ENCODE assay signal across 33 cellular contexts in the genomic region with DNA sequence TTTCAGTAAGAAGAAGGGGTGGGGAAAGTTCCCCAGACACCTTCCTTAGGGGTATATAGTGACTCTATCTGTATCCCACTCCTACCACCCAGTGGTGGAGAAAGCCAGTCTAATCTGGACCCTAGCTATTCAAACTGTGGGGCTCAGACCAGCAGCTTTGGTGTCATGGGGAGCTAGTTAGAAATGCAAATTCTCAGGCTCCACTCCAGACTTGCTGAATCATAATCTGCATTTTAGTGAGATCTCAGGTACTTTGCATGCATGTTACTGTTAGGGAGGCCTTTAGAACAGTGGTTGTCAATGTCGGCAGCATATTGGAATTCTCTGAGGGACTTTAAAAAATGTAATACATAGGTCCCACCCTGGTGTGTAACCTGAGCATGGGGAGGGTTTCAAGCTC. TPM values are rescaled to one million over a fixed set of nuclear protein-coding genes. Genes with fewer than 3 reads are reported as not detected.
A peak's percentile ranks its signal among the peaks of the same experiment; 100 is the strongest.
DNase-seq lines count a peak whose midpoint lies in the region; ATAC-seq, FAIRE-seq and TF ChIP-seq lines count a peak whose summit lies in the region.
"Had no signal": no experiment of that assay in that cellular context is flagged by ENCODE, and none has a peak within 500 bp of the region (broad histone marks: within the 10 kb centered on the region; RNA-seq: fewer than 3 reads in every experiment).

No MANE protein-coding gene starts in this region.

- H3K4me3 Mint-ChIP-seq in stimulated activated effector memory CD8-positive, alpha-beta T cell treated with anti-CD3 and anti-CD28 coated beads, Interleukin-12 subunit alpha, Interleukin-12 subunit beta, amount 100 ng/mL, for 72 hours, result no peak overlapping the region
- H3K4me3 Mint-ChIP-seq in activated naive CD4-positive, alpha-beta T cell treated with anti-CD3 and anti-CD28 coated beads, Interleukin-2, amount 10 ng/mL, durations not matched to agents 7 days and 5 days, result no peak overlapping the region
- H3K4me3 Mint-ChIP-seq: activated naive CD4-positive, alpha-beta T cell treated with anti-CD3 and anti-CD28 coated beads, Interleukin-2, amount 50 U/mL, for 24 hours; activated T-helper 1 cell treated with anti-CD3 and anti-CD28 coated beads, Interleukin-12 subunit alpha, Interleukin-12 subunit beta, Interleukin-2, Interleukin-4 antibody, amounts not matched to agents 30 ng/mL and 10 ng/mL and 1 ng/mL, durations not matched to agents 14 hours and 24 hours and 36 hours; H9; natural killer cell; WTC11 had no signal

- H4K20me1 ChIP-seq in OCI-LY1 (ENCODE audit: insufficient read depth, low read length), result no peaks in the 10 kb centered on the region

- peak overlapping the region; percentile 37 for H3K27ac ChIP-seq in OCI-LY1 (ENCODE audit: low read depth, low read length, poor library complexity, severe bottlenecking)
- H3K27ac ChIP-seq: testis, vagina had no signal

- peak; percentile 56 for FAIRE-seq in GM18507 (lab: Jason Lieb, UNC)
- FAIRE-seq: endometrium, islet of Langerhans, K562 had no signal

- peaks cover 5% of the 10 kb centered on the region; the same call in 1 of the 2 replicates for H3K36me3 ChIP-seq in OCI-LY1 (ENCODE audit: insufficient read depth, low read length)
- H3K36me3 ChIP-seq: gastrocnemius medialis, vagina had no signal

- H3K4me1 ChIP-seq in OCI-LY1 (ENCODE audit: insufficient read depth, low read length, severe bottlenecking), result peaks cover 51% of the 10 kb centered on the region
- H3K4me1 ChIP-seq: vagina had no signal

- H3K27me3 Mint-ChIP-seq in activated naive CD4-positive, alpha-beta T cell treated with anti-CD3 and anti-CD28 coated beads, Interleukin-2, amount 10 ng/mL, durations not matched to agents 7 days and 5 days, result no peaks in the 10 kb centered on the region
- H3K27me3 Mint-ChIP-seq: activated naive CD4-positive, alpha-beta T cell treated with anti-CD3 and anti-CD28 coated beads, Interleukin-2, amount 50 U/mL, for 24 hours had no signal

- peaks cover 5% of the 10 kb centered on the region for H3K36me3 Mint-ChIP-seq in stimulated activated effector memory CD8-positive, alpha-beta T cell treated with anti-CD3 and anti-CD28 coated beads, Interleukin-12 subunit alpha, Interleukin-12 subunit beta, amount 100 ng/mL, for 72 hours
- no peaks in the 10 kb centered on the region for H3K36me3 Mint-ChIP-seq in activated naive CD4-positive, alpha-beta T cell treated with anti-CD3 and anti-CD28 coated beads, Interleukin-2, amount 10 ng/mL, durations not matched to agents 7 days and 5 days
- H3K36me3 Mint-ChIP-seq: activated naive CD4-positive, alpha-beta T cell treated with anti-CD3 and anti-CD28 coated beads, Interleukin-2, amount 50 U/mL, for 24 hours; natural killer cell; WTC11 had no signal

- CTCF ChIA-PET in activated naive CD4-positive, alpha-beta T cell treated with anti-CD3 and anti-CD28 coated beads, Interleukin-2, amount 10 ng/mL, durations not matched to agents 7 days and 5 days (lab: Charles Lee), result interaction anchor here (0.6 to 4.0 kb wide), 5 partner anchors 18 to 572 kb away, joined by 3 to 27 read pairs (median 3); no protein-coding TSS in a partner anchor

- H3K27ac Mint-ChIP-seq in stimulated activated effector memory CD8-positive, alpha-beta T cell treated with anti-CD3 and anti-CD28 coated beads, Interleukin-12 subunit alpha, Interleukin-12 subunit beta, amount 100 ng/mL, for 72 hours, result peak overlapping the region; percentile 2
- no peak overlapping the region for H3K27ac Mint-ChIP-seq in activated naive CD4-positive, alpha-beta T cell treated with anti-CD3 and anti-CD28 coated beads, Interleukin-2, amount 10 ng/mL, durations not matched to agents 7 days and 5 days
- H3K27ac Mint-ChIP-seq: activated naive CD4-positive, alpha-beta T cell treated with anti-CD3 and anti-CD28 coated beads, Interleukin-2, amount 50 U/mL, for 24 hours; activated T-helper 1 cell treated with anti-CD3 and anti-CD28 coated beads, Interleukin-12 subunit alpha, Interleukin-12 subunit beta, Interleukin-2, Interleukin-4 antibody, amounts not matched to agents 30 ng/mL and 10 ng/mL and 1 ng/mL, durations not matched to agents 14 hours and 24 hours and 36 hours; natural killer cell; WTC11 had no signal

- no peaks in the 10 kb centered on the region for H3K27me3 ChIP-seq in OCI-LY1 (ENCODE audit: insufficient read depth, low read length)
- H3K27me3 ChIP-seq: gastrocnemius medialis, testis, vagina had no signal

- TF ChIP-seq CTCF in OCI-LY1 (IDR thresholded peaks at IDR 0.05; ENCODE audit: low read length), result no peak

- H3K4me2 ChIP-seq in OCI-LY1 (ENCODE audit: low read length), result no peak overlapping the region

- H2AFZ ChIP-seq in OCI-LY1 (ENCODE audit: low read length), result no peak overlapping the region

- no peaks in the 10 kb centered on the region for H3F3A ChIP-seq in OCI-LY1 (ENCODE audit: insufficient read depth, low read length)

- H3K9me3 ChIP-seq in OCI-LY1 (ENCODE audit: low read length), result no peaks in the 10 kb centered on the region
- H3K9me3 ChIP-seq: gastrocnemius medialis, testis, vagina had no signal

- no peaks in the 10 kb centered on the region for H3K9me2 ChIP-seq in OCI-LY1 (ENCODE audit: low read depth, low read length)

- intact Hi-C loops in left ventricle myocardium superior (cut with micrococcal nuclease), result no loop called here

- no peaks in the 10 kb centered on the region for H3K9me3 Mint-ChIP-seq in stimulated activated effector memory CD8-positive, alpha-beta T cell treated with anti-CD3 and anti-CD28 coated beads, Interleukin-12 subunit alpha, Interleukin-12 subunit beta, amount 100 ng/mL, for 72 hours
- no peaks in the 10 kb centered on the region for H3K9me3 Mint-ChIP-seq in activated naive CD4-positive, alpha-beta T cell treated with anti-CD3 and anti-CD28 coated beads, Interleukin-2, amount 10 ng/mL, durations not matched to agents 7 days and 5 days
- H3K9me3 Mint-ChIP-seq: activated naive CD4-positive, alpha-beta T cell treated with anti-CD3 and anti-CD28 coated beads, Interleukin-2, amount 50 U/mL, for 24 hours; activated T-helper 1 cell treated with anti-CD3 and anti-CD28 coated beads, Interleukin-12 subunit alpha, Interleukin-12 subunit beta, Interleukin-2, Interleukin-4 antibody, amounts not matched to agents 30 ng/mL and 10 ng/mL and 1 ng/mL, durations not matched to agents 14 hours and 24 hours and 36 hours; natural killer cell had no signal

- peaks cover 16% of the 10 kb centered on the region for H3K4me1 Mint-ChIP-seq in stimulated activated effector memory CD8-positive, alpha-beta T cell treated with anti-CD3 and anti-CD28 coated beads, Interleukin-12 subunit alpha, Interleukin-12 subunit beta, amount 100 ng/mL, for 72 hours
- peaks cover 24% of the 10 kb centered on the region for H3K4me1 Mint-ChIP-seq in activated naive CD4-positive, alpha-beta T cell treated with anti-CD3 and anti-CD28 coated beads, Interleukin-2, amount 10 ng/mL, durations not matched to agents 7 days and 5 days

- DNase-seq in GM18507 (ENCODE audit: extremely low spot score, insufficient read length, low read depth) (no peak), left ventricle myocardium superior (no peak), cerebellar cortex (ENCODE audit: low spot score) (no peak), RKO (ENCODE audit: low spot score) (no peak)
- DNase-seq in stimulated activated effector memory CD8-positive, alpha-beta T cell treated with anti-CD3 and anti-CD28 coated beads, Interleukin-12 subunit alpha, Interleukin-12 subunit beta, amount 100 ng/mL, for 72 hours (ENCODE audit: low spot score in 2 of 2), result no peak
- DNase-seq in activated naive CD4-positive, alpha-beta T cell treated with anti-CD3 and anti-CD28 coated beads, Interleukin-2, amount 10 ng/mL, durations not matched to agents 7 days and 5 days, result no peak
- DNase-seq: anterior cingulate cortex; C1 segment of cervical spinal cord; cortex of kidney; gastrocnemius medialis; H9; hypothalamus; midbrain; MM.1S; natural killer cell; NCI-H1417 treated with DMSO at 0.1 percent for 48 hours; NCI-H774; right cardiac atrium; Right ventricle myocardium superior; stimulated activated CD4-positive, alpha-beta T cell treated with anti-CD3 and anti-CD28 coated beads, Interleukin-4, amount 100 ng/mL, for 1 hour; stimulated activated naive CD4-positive, alpha-beta T cell treated with Interleukin-2 at 50 U/mL for 16 hours; SW 1271; T1000; testis had no signal

- H3K79me2 ChIP-seq in OCI-LY1 (ENCODE audit: insufficient read depth, low read length), result no peaks in the 10 kb centered on the region

- no peak overlapping the region for H3K9ac ChIP-seq in OCI-LY1 (ENCODE audit: low read length)

- H3K4me3 ChIP-seq in OCI-LY1 (ENCODE audit: low read depth, low read length, poor library complexity, severe bottlenecking), result no peak overlapping the region
- H3K4me3 ChIP-seq: gastrocnemius medialis, K562, testis, vagina had no signal

- peak; percentile 44 for ATAC-seq in HG02642 (IDR thresholded peaks at IDR 0.05; ENCODE audit: poor library complexity, unreplicated experiment)
- no peak for ATAC-seq in stimulated activated effector memory CD8-positive, alpha-beta T cell treated with anti-CD3 and anti-CD28 coated beads, Interleukin-12 subunit alpha, Interleukin-12 subunit beta, amount 100 ng/mL, for 72 hours
- no peak for ATAC-seq in left ventricle myocardium superior
- ATAC-seq: gastrocnemius medialis, K562, natural killer cell, right cardiac atrium had no signal

RNA-seq across cellular contexts. Expression of a gene that starts 12.1 kb away (rescaled TPM):
- total RNA-seq in left ventricle myocardium superior, result 32.1 TPM

RNA-seq across cellular contexts. Expression of a gene that starts 17.0 kb away (rescaled TPM):
- 178 TPM for total RNA-seq in left ventricle myocardium superior
